1 cellular context compared by ENCODE assay signal in the genomic region with DNA sequence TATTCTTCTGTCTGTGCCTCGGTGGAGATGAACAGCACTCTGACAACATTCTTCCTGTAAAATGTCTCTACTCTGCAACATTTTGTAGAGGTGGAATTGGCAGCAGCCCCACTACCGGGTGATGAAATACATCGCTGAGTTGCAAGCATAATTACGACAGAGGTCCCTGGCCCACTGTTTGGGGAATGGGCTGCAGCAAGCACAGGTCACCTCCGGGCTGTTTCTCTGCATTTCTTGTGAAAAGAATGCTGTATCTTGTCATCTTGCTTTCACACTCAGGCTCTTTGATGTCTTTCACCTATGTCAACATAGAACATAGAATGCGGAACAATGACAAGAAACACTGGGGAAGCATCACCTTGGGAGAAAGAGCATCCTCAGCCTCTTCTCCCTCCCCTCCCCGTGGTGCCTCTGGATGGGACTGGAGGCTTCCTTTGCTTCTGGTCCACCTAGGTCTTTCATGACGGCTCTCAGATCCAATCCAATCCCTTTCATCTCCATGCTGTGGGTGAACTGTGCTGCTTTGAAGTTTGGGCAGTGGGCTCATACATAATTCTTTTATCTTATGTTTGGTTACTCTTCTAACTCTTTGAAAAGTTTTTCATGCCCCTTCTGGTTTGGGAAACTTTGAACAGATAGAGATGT.
A peak's percentile ranks its signal among the peaks of the same experiment; 100 is the strongest.
TF ChIP-seq lines count a peak whose summit lies in the region.

No MANE protein-coding gene starts in this region.

TF ChIP-seq in HepG2, 621 proteins besides CTCF, POLR2A, EP300 and RAD21 (continued from another document):
- no peak for TF ChIP-seq AHR (CRISPR knock-in tag; IDR thresholded peaks at IDR 0.05)
- TF ChIP-seq RXRB (CRISPR knock-in tag; IDR thresholded peaks at IDR 0.05; ENCODE audit: borderline replicate concordance), result no peak
- no peak for TF ChIP-seq NFIB (CRISPR knock-in tag; IDR thresholded peaks at IDR 0.05; ENCODE audit: borderline replicate concordance)
- no peak for TF ChIP-seq NR2F1 (CRISPR knock-in tag; IDR thresholded peaks at IDR 0.05)
- TF ChIP-seq, protein P1, sequence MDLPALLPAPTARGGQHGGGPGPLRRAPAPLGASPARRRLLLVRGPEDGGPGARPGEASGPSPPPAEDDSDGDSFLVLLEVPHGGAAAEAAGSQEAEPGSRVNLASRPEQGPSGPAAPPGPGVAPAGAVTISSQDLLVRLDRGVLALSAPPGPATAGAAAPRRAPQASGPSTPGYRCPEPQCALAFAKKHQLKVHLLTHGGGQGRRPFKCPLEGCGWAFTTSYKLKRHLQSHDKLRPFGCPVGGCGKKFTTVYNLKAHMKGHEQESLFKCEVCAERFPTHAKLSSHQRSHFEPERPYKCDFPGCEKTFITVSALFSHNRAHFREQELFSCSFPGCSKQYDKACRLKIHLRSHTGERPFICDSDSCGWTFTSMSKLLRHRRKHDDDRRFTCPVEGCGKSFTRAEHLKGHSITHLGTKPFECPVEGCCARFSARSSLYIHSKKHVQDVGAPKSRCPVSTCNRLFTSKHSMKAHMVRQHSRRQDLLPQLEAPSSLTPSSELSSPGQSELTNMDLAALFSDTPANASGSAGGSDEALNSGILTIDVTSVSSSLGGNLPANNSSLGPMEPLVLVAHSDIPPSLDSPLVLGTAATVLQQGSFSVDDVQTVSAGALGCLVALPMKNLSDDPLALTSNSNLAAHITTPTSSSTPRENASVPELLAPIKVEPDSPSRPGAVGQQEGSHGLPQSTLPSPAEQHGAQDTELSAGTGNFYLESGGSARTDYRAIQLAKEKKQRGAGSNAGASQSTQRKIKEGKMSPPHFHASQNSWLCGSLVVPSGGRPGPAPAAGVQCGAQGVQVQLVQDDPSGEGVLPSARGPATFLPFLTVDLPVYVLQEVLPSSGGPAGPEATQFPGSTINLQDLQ (CRISPR knock-in tag; IDR thresholded peaks at IDR 0.05), result no peak
- TF ChIP-seq CEBPB (IDR thresholded peaks at IDR 0.05; ENCODE audit: borderline replicate concordance, low read depth, low read length), result peak; percentile 55
- TF ChIP-seq CEBPG (CRISPR knock-in tag; IDR thresholded peaks at IDR 0.05), result peak; percentile 37; the same call in 1 of the 2 replicates
